Comparison of ENCODE assay signal across 8 cellular contexts in the genomic region with DNA sequence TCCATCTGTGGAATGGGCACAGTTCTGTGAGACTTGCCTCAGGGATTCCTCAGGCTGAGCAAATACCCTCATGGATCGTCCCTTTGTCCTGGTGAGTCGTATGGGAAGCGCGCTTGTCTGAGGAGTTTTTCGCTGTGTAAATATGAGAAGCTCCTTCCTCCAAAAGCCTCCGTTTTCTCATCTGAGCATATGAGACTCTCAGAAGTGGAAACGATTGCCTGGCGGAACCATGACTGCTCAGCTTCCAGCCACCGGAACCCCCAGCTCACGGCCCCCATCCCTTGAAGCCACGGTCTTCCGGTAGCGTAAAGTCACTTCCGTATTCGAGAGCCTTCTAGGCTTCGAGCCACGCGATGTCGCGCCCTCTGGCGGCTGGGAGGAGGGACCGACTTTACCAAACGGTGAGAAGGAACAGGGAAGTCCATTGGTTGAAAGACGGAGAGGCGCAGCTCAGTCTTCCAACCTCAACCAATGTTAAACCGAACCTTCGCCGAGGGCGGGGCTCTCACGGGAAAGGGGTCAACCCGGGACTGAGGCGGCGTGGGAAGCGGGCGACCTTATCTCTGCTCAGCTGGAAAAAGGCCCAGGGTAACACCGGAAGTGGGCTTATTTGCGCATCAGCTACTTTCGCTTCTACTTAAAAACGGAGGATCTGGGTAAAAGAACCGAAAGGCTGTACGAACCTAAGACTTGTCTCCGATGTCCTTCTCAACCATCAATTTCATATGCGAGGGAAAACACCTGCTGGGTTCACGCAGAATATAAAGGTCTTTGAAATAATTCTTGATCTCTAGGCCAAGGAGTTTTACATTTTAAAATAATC. TPM values are rescaled to one million over a fixed set of nuclear protein-coding genes. Genes with fewer than 3 reads are reported as not detected.
A peak's percentile ranks its signal among the peaks of the same experiment; 100 is the strongest.
DNase-seq lines count a peak whose midpoint lies in the region; ATAC-seq, FAIRE-seq and TF ChIP-seq lines count a peak whose summit lies in the region.

No MANE protein-coding gene starts in this region.

- H3K36me3 ChIP-seq in keratinocyte (ENCODE audit: control insufficient read depth in 2 of 2, extremely low read depth in 1 of 2, insufficient read depth in 2 of 2, low read length in 2 of 2), result peaks cover 0 to 4% of the 10 kb centered on the region in 2 experiments

- H3K9me1 ChIP-seq in keratinocyte (ENCODE audit: control insufficient read depth, extremely low read depth, insufficient read depth, low read length), result no peaks in the 10 kb centered on the region

- peak; percentile 94 to 99 (median 95) for TF ChIP-seq CTCF in keratinocyte (optimal IDR thresholded peaks at IDR 0.05 in 1 of 3, IDR thresholded peaks at IDR 0.05 in 1 of 3, conservative IDR thresholded peaks at IDR 0.05 in 1 of 3; ENCODE audit: extremely low read depth in 1 of 3, insufficient read depth in 2 of 3, low read length in 3 of 3)

- H3K27me3 ChIP-seq in keratinocyte (ENCODE audit: control insufficient read depth, extremely low read depth, insufficient read depth, low read length), result no peaks in the 10 kb centered on the region

- DNase-seq in Ammon's horn (ENCODE audit: low spot score), result peak; percentile 99
- peak; percentile 97 to 99 for DNase-seq in NCI-H446 (lab: John Stamatoyannopoulos, UW)
- DNase-seq in activated CD4-positive, CD25-positive, alpha-beta regulatory T cell treated with anti-CD3 and anti-CD28 coated beads, Interleukin-2, amount 50 U/mL, for 72 hours, result peak; percentile 97
- peak; percentile 99 for DNase-seq in cerebellum (ENCODE audit: low spot score)
- peak; percentile 93 for DNase-seq in keratinocyte (ENCODE audit: low read depth, low spot score)
- peak; percentile 94 to 97 for DNase-seq in stimulated activated CD4-positive, alpha-beta T cell treated with anti-CD3 and anti-CD28 coated beads, Interleukin-15, amount 100 ng/mL, for 1 hour (ENCODE audit: low read depth in 1 of 2, low spot score in 1 of 2)

- H3K4me1 ChIP-seq in keratinocyte (ENCODE audit: control insufficient read depth, extremely low read depth, insufficient read depth, low read length), result peaks cover 46% of the 10 kb centered on the region

- peak overlapping the region; percentile 95 for H2AFZ ChIP-seq in keratinocyte (ENCODE audit: control insufficient read depth, low read length)

- H3K4me3 ChIP-seq in keratinocyte (ENCODE audit: control insufficient read depth in 2 of 3, extremely low read depth in 1 of 3, insufficient read depth in 2 of 3, low read depth in 1 of 3, low read length in 3 of 3), result peak overlapping the region; percentile 72 to 98 (median 80)

- no peaks in the 10 kb centered on the region for H3K9me3 ChIP-seq in keratinocyte (ENCODE audit: control insufficient read depth, low read depth, low read length)

- dilution Hi-C loops in keratinocyte (cut with MboI; ENCODE audit: extremely low pct_ligation_motif_present, low sequenced_read_pairs), result no loop called here

- H4K20me1 ChIP-seq in keratinocyte (ENCODE audit: control insufficient read depth, extremely low read depth, insufficient read depth, low read length), result no peaks in the 10 kb centered on the region

- H3K9ac ChIP-seq in keratinocyte (ENCODE audit: control insufficient read depth, extremely low read depth, insufficient read depth, low read length), result peak overlapping the region; percentile 94

- peaks cover 8% of the 10 kb centered on the region for H3K79me2 ChIP-seq in keratinocyte (ENCODE audit: control insufficient read depth, insufficient read depth, low read length)

- peak overlapping the region; percentile 93 for H3K4me2 ChIP-seq in keratinocyte (ENCODE audit: control insufficient read depth, extremely low read depth, insufficient read depth, low read depth, low read length)

- ATAC-seq in GM19035 (IDR thresholded peaks at IDR 0.05; ENCODE audit: unreplicated experiment), result peak; percentile 91
- ATAC-seq in HG03354 (IDR thresholded peaks at IDR 0.05; ENCODE audit: poor library complexity, severe bottlenecking, unreplicated experiment), result peak; percentile 91

- FAIRE-seq in keratinocyte (lab: Jason Lieb, UNC), result peak; percentile 93

- H3K27ac ChIP-seq in keratinocyte (ENCODE audit: control insufficient read depth, insufficient read depth, low read length), result peak overlapping the region; percentile 96

RNA-seq across cellular contexts. Expression of gene AZIN2, which starts 46.3 kb away (rescaled TPM):
- 8.7 TPM for total RNA-seq in cerebellum
- 5.9 to 9.1 TPM (median 6.7 TPM) in 3 replicates for polyA plus RNA-seq in keratinocyte
- 1.1 TPM for polyA plus RNA-seq in keratinocyte (2011; ENCODE audit: low read depth)
- 4.0 and 7.1 TPM in 2 replicates for polyA plus RNA-seq in keratinocyte (2011; cell fraction: cytosol; rRNA removed)
- polyA plus RNA-seq in keratinocyte (2011; cell fraction: nucleus; rRNA removed), result 15.5 and 24.5 TPM in 2 replicates
- 2.9 and 5.1 TPM in 2 replicates for polyA plus RNA-seq in keratinocyte (2012; ENCODE audit: low replicate concordance)
- 3.2 to 8.6 TPM (median 8.3 TPM) in 3 replicates for polyA minus RNA-seq in keratinocyte
- polyA minus RNA-seq in keratinocyte (2011; cell fraction: cytosol; rRNA and poly(A)+ RNA removed), result 10.0 TPM
- polyA minus RNA-seq in keratinocyte (2011; cell fraction: nucleus; rRNA and poly(A)+ RNA removed), result 8.8 and 15.8 TPM in 2 replicates

RNA-seq across cellular contexts. Expression of gene TRIM62, which starts 54.6 kb away (rescaled TPM):
- total RNA-seq in cerebellum, result 5.7 TPM
- polyA plus RNA-seq in keratinocyte, result 2.0 to 4.7 TPM (median 2.2 TPM) in 3 replicates
- 2.0 TPM for polyA plus RNA-seq in keratinocyte (2011; ENCODE audit: low read depth)
- 4.6 and 5.5 TPM in 2 replicates for polyA plus RNA-seq in keratinocyte (2011; cell fraction: cytosol; rRNA removed)
- 10.2 and 13.8 TPM in 2 replicates for polyA plus RNA-seq in keratinocyte (2011; cell fraction: nucleus; rRNA removed)
- 6.9 TPM in 2 replicates for polyA plus RNA-seq in keratinocyte (2012; ENCODE audit: low replicate concordance)
- 2.8 to 17.1 TPM (median 5.5 TPM) in 3 replicates for polyA minus RNA-seq in keratinocyte
- polyA minus RNA-seq in keratinocyte (2011; cell fraction: cytosol; rRNA and poly(A)+ RNA removed), result 8.6 TPM
- 6.9 and 7.8 TPM in 2 replicates for polyA minus RNA-seq in keratinocyte (2011; cell fraction: nucleus; rRNA and poly(A)+ RNA removed)

Comparison
In these comparisons a context has a peak if more than half of its experiments do, and no peak if none do; other contexts are left out.
1. Peak in every context shown above with its lines: DNase-seq, ATAC-seq, H3K4me3 ChIP-seq and H3K27ac ChIP-seq.